Comparison of ENCODE assay signal across 29 cellular contexts in genomic region chr2:56390644-56391043, GRCh38.
"Had no signal": no experiment of that assay in that cellular context is flagged by ENCODE, and none has a peak within 500 bp of the region (broad histone marks: within the 10 kb centered on the region; RNA-seq: fewer than 3 reads in every experiment).

No MANE protein-coding gene starts in this region.

- H3K27ac ChIP-seq: hepatocyte, left ventricle myocardium inferior, pancreas, prostate gland, sigmoid colon, stomach, testis, thyroid gland, transverse colon, upper lobe of left lung, vagina had no signal

- H3K4me3 ChIP-seq: hepatocyte, left ventricle myocardium inferior, lung, mucosa of descending colon, pancreas, prostate gland, sigmoid colon, stomach, testis, thyroid gland, transverse colon, upper lobe of left lung, vagina had no signal

- H3K36me3 ChIP-seq: left ventricle myocardium inferior, pancreas, prostate gland, sigmoid colon, stomach, thyroid gland, transverse colon, upper lobe of left lung, vagina had no signal

- ATAC-seq: mucosa of descending colon; naive thymus-derived CD4-positive, alpha-beta T cell; natural killer cell treated with Interleukin-12 subunit alpha and Interleukin-12 subunit beta and Interleukin-15 and Interleukin-18, amount 100 ng/mL, for 72 hours; pancreas; right cardiac atrium; stimulated activated memory B cell treated with anti-CD40 and anti-IgM and Interleukin-4, amounts not matched to agents 10 μg/mL and 1 μg/mL and 100 μg/mL, for 72 hours had no signal

- DNase-seq: islet precursor cell; left ventricle myocardium inferior; mesendoderm; midbrain; mucosa of descending colon; naive thymus-derived CD4-positive, alpha-beta T cell; nucleus accumbens; pancreas; posterior cingulate gyrus; retina; right cardiac atrium; sigmoid colon; small intestine; stimulated activated CD4-positive, alpha-beta T cell treated with anti-CD3 and anti-CD28 coated beads, Interleukin-1b, Interleukin-23, amount 100 ng/mL, for 48 hours; stimulated activated CD4-positive, alpha-beta T cell treated with anti-CD3 and anti-CD28 coated beads, Interleukin-2, amount 100 ng/mL, for 48 hours; stimulated activated CD4-positive, alpha-beta T cell treated with anti-CD3 and anti-CD28 coated beads, Interleukin-4, amount 100 ng/mL, for 4 hours; stimulated activated CD8-positive, alpha-beta memory T cell treated with anti-CD3 and anti-CD28 coated beads, Interleukin-4, amount 100 ng/mL, for 48 hours; stimulated activated naive CD4-positive, alpha-beta T cell treated with Interleukin-2 at 50 U/mL for 16 hours; stomach; testis; thyroid gland; transverse colon; upper lobe of left lung had no signal

- H3K4me2 ChIP-seq: hepatocyte had no signal

- H3K27me3 ChIP-seq: hepatocyte, pancreas, sigmoid colon, stomach, testis, thyroid gland, transverse colon, upper lobe of left lung, vagina had no signal

- H3K4me3 Mint-ChIP-seq: naive thymus-derived CD4-positive, alpha-beta T cell; natural killer cell treated with Interleukin-12 subunit alpha and Interleukin-12 subunit beta and Interleukin-15 and Interleukin-18, amount 100 ng/mL, for 72 hours; stimulated activated memory B cell treated with anti-CD40 and anti-IgM and Interleukin-4, amounts not matched to agents 10 μg/mL and 1 μg/mL and 100 μg/mL, for 72 hours had no signal

- H2AFZ ChIP-seq: hepatocyte had no signal

- H3K79me2 ChIP-seq: hepatocyte had no signal

- FAIRE-seq: pancreas, small intestine had no signal

- H3K36me3 Mint-ChIP-seq: naive thymus-derived CD4-positive, alpha-beta T cell; natural killer cell treated with Interleukin-12 subunit alpha and Interleukin-12 subunit beta and Interleukin-15 and Interleukin-18, amount 100 ng/mL, for 72 hours; stimulated activated memory B cell treated with anti-CD40 and anti-IgM and Interleukin-4, amounts not matched to agents 10 μg/mL and 1 μg/mL and 100 μg/mL, for 72 hours had no signal

- H3K4me1 ChIP-seq: left ventricle myocardium inferior, pancreas, prostate gland, sigmoid colon, stomach, testis, thyroid gland, transverse colon, upper lobe of left lung, vagina had no signal

- H3K4me1 Mint-ChIP-seq: naive thymus-derived CD4-positive, alpha-beta T cell; stimulated activated memory B cell treated with anti-CD40 and anti-IgM and Interleukin-4, amounts not matched to agents 10 μg/mL and 1 μg/mL and 100 μg/mL, for 72 hours had no signal

- H3K27ac Mint-ChIP-seq: naive thymus-derived CD4-positive, alpha-beta T cell; natural killer cell treated with Interleukin-12 subunit alpha and Interleukin-12 subunit beta and Interleukin-15 and Interleukin-18, amount 100 ng/mL, for 72 hours; stimulated activated memory B cell treated with anti-CD40 and anti-IgM and Interleukin-4, amounts not matched to agents 10 μg/mL and 1 μg/mL and 100 μg/mL, for 72 hours had no signal

- H3K9me3 ChIP-seq: left ventricle myocardium inferior, mucosa of descending colon, pancreas, prostate gland, sigmoid colon, stomach, testis, thyroid gland, transverse colon, upper lobe of left lung, vagina had no signal

- H3K27me3 Mint-ChIP-seq: naive thymus-derived CD4-positive, alpha-beta T cell; natural killer cell treated with Interleukin-12 subunit alpha and Interleukin-12 subunit beta and Interleukin-15 and Interleukin-18, amount 100 ng/mL, for 72 hours; stimulated activated memory B cell treated with anti-CD40 and anti-IgM and Interleukin-4, amounts not matched to agents 10 μg/mL and 1 μg/mL and 100 μg/mL, for 72 hours had no signal
